ENCODE assay signal across 7 cellular contexts in genomic region chr2:174012347-174013309, GRCh38. TPM values are rescaled to one million over a fixed set of nuclear protein-coding genes. Genes with fewer than 3 reads are reported as not detected.
DNase-seq lines count a peak whose midpoint lies in the region; ATAC-seq and TF ChIP-seq lines count a peak whose summit lies in the region.

No MANE protein-coding gene starts in this region.

- no peak for TF ChIP-seq CTCF in mucosa of descending colon (IDR thresholded peaks at IDR 0.05)

- no peaks in the 10 kb centered on the region for H3K9me3 ChIP-seq in mucosa of descending colon
- H3K9me3 ChIP-seq in stomach smooth muscle (ENCODE audit: control insufficient read depth in 2 of 2, low read length in 2 of 2), result no peaks in the 10 kb centered on the region

- H3K27ac ChIP-seq in stomach smooth muscle (ENCODE audit: low read length), result peak overlapping the region; percentile 94

- H3K4me1 ChIP-seq in mucosa of descending colon (ENCODE audit: low read depth) (no peaks in the 10 kb centered on the region), stomach smooth muscle (ENCODE audit: control insufficient read depth, insufficient read depth, low read length) (peaks cover 21% of the 10 kb centered on the region)

- H3K9ac ChIP-seq in stomach smooth muscle (ENCODE audit: low read length in 2 of 2), result peak overlapping the region; percentile 86 to 89

- no peaks in the 10 kb centered on the region for H3K27me3 ChIP-seq in stomach smooth muscle (ENCODE audit: control insufficient read depth in 1 of 2, insufficient read depth in 2 of 2, low read length in 2 of 2)

- H3K36me3 ChIP-seq in mucosa of descending colon (ENCODE audit: low read depth), result no peaks in the 10 kb centered on the region
- no peaks in the 10 kb centered on the region for H3K36me3 ChIP-seq in stomach smooth muscle (ENCODE audit: control insufficient read depth in 2 of 2, insufficient read depth in 2 of 2, low read length in 2 of 2)

- intact Hi-C loops in mucosa of descending colon (cut with DNase I, micrococcal nuclease), result no loop called here

- DNase-seq in activated T-cell treated with anti-CD3 and anti-CD28 coated beads for 1 hour (ENCODE audit: low read depth) (peak; percentile 8), epidermal melanocyte (ENCODE audit: insufficient read length, low spot score) (peak; percentile 74), mucosa of descending colon (peak; percentile 51 to 76 (median 68)), NCI-H2227 treated with DMSO at 0.1 percent for 48 hours (lab: John Stamatoyannopoulos, UW) (no peak)

- H3K4me3 ChIP-seq in mucosa of descending colon (no peak overlapping the region), stomach smooth muscle (ENCODE audit: low read length in 2 of 2) (peak overlapping the region; percentile 77 to 79)

- ATAC-seq in HG03025 (IDR thresholded peaks at IDR 0.05; ENCODE audit: low FRiP score, unreplicated experiment) (peak; percentile 41), mucosa of descending colon (peak; percentile 85), GM19035 (IDR thresholded peaks at IDR 0.05; ENCODE audit: unreplicated experiment) (no peak)

RNA-seq across cellular contexts. Expression of gene SP3, which starts 47.5 kb away (rescaled TPM):
- 100 to 1,000 TPM in 1 of 3 donors, 10 to 100 TPM in 2; 78.1 to 104 (median 88.9) TPM for total RNA-seq in mucosa of descending colon
